In genomic region chr5:151483176-151483575, GRCh38 we compare ENCODE assay signal across 11 cellular contexts. TPM values are rescaled to one million over a fixed set of nuclear protein-coding genes. Genes with fewer than 3 reads are reported as not detected.
DNase-seq lines count a peak whose midpoint lies in the region; ATAC-seq and TF ChIP-seq lines count a peak whose summit lies in the region.
"Had no signal": no experiment of that assay in that cellular context is flagged by ENCODE, and none has a peak within 500 bp of the region (broad histone marks: within the 10 kb centered on the region; RNA-seq: fewer than 3 reads in every experiment).

No MANE protein-coding gene starts in this region.

- intact Hi-C loops in right cardiac atrium (cut with DNase I) (no loop called here), sciatic nerve (cut with DNase I) (no loop called here)
- intact Hi-C loops in CD8-positive, alpha-beta T cell (cut with DNase I, micrococcal nuclease), result no loop called here

- no peak overlapping the region for H3K27ac ChIP-seq in right cardiac atrium (ENCODE audit: low read length)
- no peak overlapping the region for H3K27ac ChIP-seq in CD8-positive, alpha-beta T cell (ENCODE audit: low read depth, low read length)

- no peak for TF ChIP-seq CTCF in WTC11 (IDR thresholded peaks at IDR 0.05)
- TF ChIP-seq CTCF in CD8-positive, alpha-beta T cell (IDR thresholded peaks at IDR 0.05), result no peak

- no peaks in the 10 kb centered on the region for H3K27me3 ChIP-seq in right cardiac atrium (ENCODE audit: control insufficient read depth, insufficient read depth)
- no peaks in the 10 kb centered on the region for H3K27me3 ChIP-seq in CD8-positive, alpha-beta T cell (ENCODE audit: insufficient read depth, low read length)

- H3K9me3 ChIP-seq in right cardiac atrium (ENCODE audit: control insufficient read depth, low read length), result no peaks in the 10 kb centered on the region
- H3K9me3 ChIP-seq in CD8-positive, alpha-beta T cell (ENCODE audit: low read length), result no peaks in the 10 kb centered on the region

- peaks cover 9% of the 10 kb centered on the region for H3K36me3 Mint-ChIP-seq in WTC11
- H3K36me3 Mint-ChIP-seq in CD8-positive, alpha-beta T cell, result peaks cover 91% of the 10 kb centered on the region

- H3K27me3 Mint-ChIP-seq in WTC11 (ENCODE audit: low read depth), result no peaks in the 10 kb centered on the region
- H3K27me3 Mint-ChIP-seq in CD8-positive, alpha-beta T cell (ENCODE audit: low read depth), result no peaks in the 10 kb centered on the region

- no peak overlapping the region for H3K4me3 Mint-ChIP-seq in WTC11
- H3K4me3 Mint-ChIP-seq in CD8-positive, alpha-beta T cell, result no peak overlapping the region

- H3K36me3 ChIP-seq in CD8-positive, alpha-beta T cell (ENCODE audit: insufficient read depth, low read length), result peaks cover 4% of the 10 kb centered on the region

- in situ Hi-C loops in KBM-7 (cut with MboI; ENCODE audit: low pct_unique_long_range_greater_than_20kb, low sequenced_read_pairs), result no loop called here

- WGBS in right cardiac atrium, result 74% methylated on average over 3 of the region's 3 CpGs

- ATAC-seq in WTC11 (peak; percentile 70), right cardiac atrium (peak; percentile 64 to 69), sciatic nerve (peak; percentile 91), HG03469 (IDR thresholded peaks at IDR 0.05; ENCODE audit: unreplicated experiment) (no peak), HG03354 (IDR thresholded peaks at IDR 0.05; ENCODE audit: poor library complexity, severe bottlenecking, unreplicated experiment) (no peak)
- ATAC-seq in CD8-positive, alpha-beta T cell, result no peak

- POLR2A ChIA-PET in WTC11 (lab: Charles Lee), result no interaction called here
- POLR2A ChIA-PET in CD8-positive, alpha-beta T cell (lab: Charles Lee), result no interaction called here

- H3K9me3 Mint-ChIP-seq in WTC11, result no peaks in the 10 kb centered on the region
- no peaks in the 10 kb centered on the region for H3K9me3 Mint-ChIP-seq in CD8-positive, alpha-beta T cell

- CTCF ChIA-PET in WTC11 (lab: Charles Lee), result interaction anchor here (0.6 to 1.5 kb wide), 7 partner anchors 10 to 318 kb away, joined by 3 to 9 read pairs (median 3); partner anchors contain the start of gene SLC36A1
- CTCF ChIA-PET in CD8-positive, alpha-beta T cell (lab: Charles Lee), result interaction anchor here (1.4 kb wide), 1 partner anchor 16 kb away, joined by 3 read pairs; no protein-coding TSS in a partner anchor

- no peak overlapping the region for H3K27ac Mint-ChIP-seq in WTC11
- no peak overlapping the region for H3K27ac Mint-ChIP-seq in CD8-positive, alpha-beta T cell

- no peak overlapping the region for H3K4me3 ChIP-seq in right cardiac atrium (ENCODE audit: low read length)
- H3K4me3 ChIP-seq in CD8-positive, alpha-beta T cell (ENCODE audit: low read depth, low read length), result no peak overlapping the region

- H3K4me1 Mint-ChIP-seq in WTC11, result peaks cover 38% of the 10 kb centered on the region
- no peaks in the 10 kb centered on the region for H3K4me1 Mint-ChIP-seq in CD8-positive, alpha-beta T cell (ENCODE audit: low read depth)

- no peaks in the 10 kb centered on the region for H3K4me1 ChIP-seq in right cardiac atrium (ENCODE audit: control insufficient read depth, insufficient read depth, low read length)
- H3K4me1 ChIP-seq in CD8-positive, alpha-beta T cell (ENCODE audit: insufficient read depth, low read length), result no peaks in the 10 kb centered on the region

- peak; percentile 14 for DNase-seq in KBM-7
- no peak for DNase-seq in WTC11 (ENCODE audit: low spot score)
- no peak for DNase-seq in right cardiac atrium
- no peak for DNase-seq in sciatic nerve (ENCODE audit: low spot score)
- DNase-seq in CD8-positive, alpha-beta T cell, result no peak
- no peak for DNase-seq in glomerular visceral epithelial cell (ENCODE audit: extremely low spot score)
- DNase-seq: kidney glomerular epithelial cell, NCI-H526 treated with DMSO at 0.1 percent for 48 hours, posterior cingulate gyrus had no signal

TF ChIP-seq in WTC11, 78 proteins besides CTCF, POLR2A, EP300 and RAD21 (continues in another document):
- TF ChIP-seq IRF2 (CRISPR knock-in tag; IDR thresholded peaks at IDR 0.05; ENCODE audit: borderline replicate concordance, low read depth) (no peak), E2F4 (CRISPR knock-in tag; IDR thresholded peaks at IDR 0.05; ENCODE audit: borderline replicate concordance, low read depth) (no peak), ARID4B (CRISPR knock-in tag; IDR thresholded peaks at IDR 0.05; ENCODE audit: borderline replicate concordance) (no peak), HMGA2 (CRISPR knock-in tag; IDR thresholded peaks at IDR 0.05) (no peak), ZNF317 (CRISPR knock-in tag; IDR thresholded peaks at IDR 0.05; ENCODE audit: borderline replicate concordance, low read depth) (no peak), NR1H2 (CRISPR knock-in tag; IDR thresholded peaks at IDR 0.05) (no peak), CREB1 (CRISPR knock-in tag; IDR thresholded peaks at IDR 0.05) (no peak), TP53 (CRISPR knock-in tag; IDR thresholded peaks at IDR 0.05) (no peak), ERG (CRISPR knock-in tag; IDR thresholded peaks at IDR 0.05) (no peak)
- TF ChIP-seq, protein P1, sequence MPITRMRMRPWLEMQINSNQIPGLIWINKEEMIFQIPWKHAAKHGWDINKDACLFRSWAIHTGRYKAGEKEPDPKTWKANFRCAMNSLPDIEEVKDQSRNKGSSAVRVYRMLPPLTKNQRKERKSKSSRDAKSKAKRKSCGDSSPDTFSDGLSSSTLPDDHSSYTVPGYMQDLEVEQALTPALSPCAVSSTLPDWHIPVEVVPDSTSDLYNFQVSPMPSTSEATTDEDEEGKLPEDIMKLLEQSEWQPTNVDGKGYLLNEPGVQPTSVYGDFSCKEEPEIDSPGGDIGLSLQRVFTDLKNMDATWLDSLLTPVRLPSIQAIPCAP (CRISPR knock-in tag; IDR thresholded peaks at IDR 0.05), result no peak
- TF ChIP-seq, protein P2, sequence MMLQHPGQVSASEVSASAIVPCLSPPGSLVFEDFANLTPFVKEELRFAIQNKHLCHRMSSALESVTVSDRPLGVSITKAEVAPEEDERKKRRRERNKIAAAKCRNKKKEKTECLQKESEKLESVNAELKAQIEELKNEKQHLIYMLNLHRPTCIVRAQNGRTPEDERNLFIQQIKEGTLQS (CRISPR knock-in tag; conservative IDR thresholded peaks at IDR 0.05), result no peak

RNA-seq across cellular contexts. Expression of gene SLC36A1, which starts 35.8 kb away (rescaled TPM):
- total RNA-seq in WTC11 (2021) (12.2 to 16.0 TPM (median 13.7 TPM) in 3 replicates), right cardiac atrium (1 to 10 TPM; 3.0 to 6.2 (median 5.1) TPM), sciatic nerve (24.9 TPM)
- polyA plus RNA-seq in right cardiac atrium, result 1.3 TPM
- 1 to 10 TPM; 1.5 to 2.4 TPM for total RNA-seq in CD8-positive, alpha-beta T cell

Comparison
In these comparisons a context has a peak if more than half of its experiments do, and no peak if none do; other contexts are left out.
1. ATAC-seq: peak in WTC11 (single experiment), right cardiac atrium (2 of 2) and sciatic nerve (single experiment); none in HG03469 (single experiment), CD8-positive, alpha-beta T cell (single experiment) and HG03354 (single experiment).